23 cellular contexts compared by ENCODE assay signal in the genomic region with DNA sequence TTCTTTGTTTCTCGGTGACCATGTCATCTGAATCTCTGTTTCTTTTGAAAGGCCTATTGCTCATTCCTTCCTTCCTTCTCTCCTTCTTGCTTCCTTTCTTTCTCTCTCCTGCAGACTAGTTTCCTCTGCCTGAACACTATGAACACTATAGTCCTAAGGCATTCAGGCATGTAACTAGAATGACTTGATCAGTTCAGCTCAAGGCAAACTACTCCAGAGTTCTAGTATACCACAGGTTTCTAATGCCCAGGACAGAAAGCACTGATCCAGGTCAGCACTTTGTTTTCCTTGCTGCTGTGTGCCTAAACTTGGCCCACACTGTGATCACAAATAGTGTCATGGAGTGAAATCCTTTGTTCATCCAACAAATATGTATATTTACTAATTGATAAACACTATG.
"Had no signal": no experiment of that assay in that cellular context is flagged by ENCODE, and none has a peak within 500 bp of the region (broad histone marks: within the 10 kb centered on the region; RNA-seq: fewer than 3 reads in every experiment).

No MANE protein-coding gene starts in this region.

- H3K27me3 ChIP-seq: esophagus squamous epithelium, pancreas, spleen, testis, tibial nerve, upper lobe of right lung, vagina had no signal

- H3K27ac ChIP-seq: epithelial cell of prostate, esophagus squamous epithelium, pancreas, spleen, testis, tibial nerve, upper lobe of right lung, vagina had no signal

- H3K4me3 Mint-ChIP-seq: immature natural killer cell; naive thymus-derived CD4-positive, alpha-beta T cell; nephron progenitor cell; stimulated activated naive B cell treated with anti-CD40 and anti-IgM and Interleukin-4, amounts not matched to agents 10 μg/mL and 1 μg/mL and 100 μg/mL, for 72 hours; stimulated activated naive CD8-positive, alpha-beta T cell treated with anti-CD3 and anti-CD28 coated beads, Interleukin-15, amount 100 ng/mL, for 72 hours had no signal

- H3K9me3 ChIP-seq: esophagus squamous epithelium, pancreas, spleen, testis, tibial nerve, upper lobe of right lung, vagina had no signal

- H3K4me1 ChIP-seq: esophagus squamous epithelium, pancreas, spleen, testis, tibial nerve, upper lobe of right lung, vagina had no signal

- ATAC-seq: naive thymus-derived CD4-positive, alpha-beta T cell; pancreas; sciatic nerve; stimulated activated naive B cell treated with anti-CD40 and anti-IgM and Interleukin-4, amounts not matched to agents 10 μg/mL and 1 μg/mL and 100 μg/mL, for 72 hours; stimulated activated naive CD8-positive, alpha-beta T cell treated with anti-CD3 and anti-CD28 coated beads, Interleukin-15, amount 100 ng/mL, for 72 hours; upper lobe of right lung had no signal

- H3K9me3 Mint-ChIP-seq: naive thymus-derived CD4-positive, alpha-beta T cell; nephron progenitor cell had no signal

- H3K36me3 ChIP-seq: esophagus squamous epithelium, pancreas, spleen, tibial nerve, upper lobe of right lung, vagina had no signal

- H3K27ac Mint-ChIP-seq: immature natural killer cell; naive thymus-derived CD4-positive, alpha-beta T cell; nephron progenitor cell; progenitor cell of endocrine pancreas; stimulated activated naive B cell treated with anti-CD40 and anti-IgM and Interleukin-4, amounts not matched to agents 10 μg/mL and 1 μg/mL and 100 μg/mL, for 72 hours; stimulated activated naive CD8-positive, alpha-beta T cell treated with anti-CD3 and anti-CD28 coated beads, Interleukin-15, amount 100 ng/mL, for 72 hours had no signal

- DNase-seq: effector memory CD4-positive, alpha-beta T cell; esophagus squamous epithelium; foreskin fibroblast; immature natural killer cell; kidney; mammary epithelial cell; naive thymus-derived CD4-positive, alpha-beta T cell; nephron progenitor cell; nucleus accumbens; pancreas; spleen; stimulated activated CD4-positive, alpha-beta T cell treated with anti-CD3 and anti-CD28 coated beads, Interleukin-15, amount 100 ng/mL, for 24 hours; stimulated activated CD4-positive, alpha-beta T cell treated with anti-CD3 and anti-CD28 coated beads, Interleukin-1b, Interleukin-23, amount 100 ng/mL, for 48 hours; stimulated activated CD4-positive, alpha-beta T cell treated with anti-CD3 and anti-CD28 coated beads, Interleukin-4, amount 100 ng/mL, for 24 hours; stimulated activated naive B cell treated with anti-CD40 and anti-IgM and Interleukin-4, amounts not matched to agents 10 μg/mL and 1 μg/mL and 100 μg/mL, for 72 hours; stimulated activated naive CD8-positive, alpha-beta T cell treated with anti-CD3 and anti-CD28 coated beads, Interleukin-15, amount 100 ng/mL, for 72 hours; testis; upper lobe of right lung had no signal

- H3K4me3 ChIP-seq: esophagus squamous epithelium, pancreas, spleen, testis, tibial nerve, upper lobe of right lung, vagina had no signal

- H3K4me1 Mint-ChIP-seq: naive thymus-derived CD4-positive, alpha-beta T cell; nephron progenitor cell; stimulated activated naive B cell treated with anti-CD40 and anti-IgM and Interleukin-4, amounts not matched to agents 10 μg/mL and 1 μg/mL and 100 μg/mL, for 72 hours; stimulated activated naive CD8-positive, alpha-beta T cell treated with anti-CD3 and anti-CD28 coated beads, Interleukin-15, amount 100 ng/mL, for 72 hours had no signal

- H3K36me3 Mint-ChIP-seq: naive thymus-derived CD4-positive, alpha-beta T cell; stimulated activated naive B cell treated with anti-CD40 and anti-IgM and Interleukin-4, amounts not matched to agents 10 μg/mL and 1 μg/mL and 100 μg/mL, for 72 hours had no signal

- H3K27me3 Mint-ChIP-seq: progenitor cell of endocrine pancreas; stimulated activated naive B cell treated with anti-CD40 and anti-IgM and Interleukin-4, amounts not matched to agents 10 μg/mL and 1 μg/mL and 100 μg/mL, for 72 hours; stimulated activated naive CD8-positive, alpha-beta T cell treated with anti-CD3 and anti-CD28 coated beads, Interleukin-15, amount 100 ng/mL, for 72 hours had no signal
